Comparison of ENCODE assay signal across 8 cellular contexts in genomic region chr1:36384542-36385409, GRCh38. TPM values are rescaled to one million over a fixed set of nuclear protein-coding genes. Genes with fewer than 3 reads are reported as not detected.
A peak's percentile ranks its signal among the peaks of the same experiment; 100 is the strongest.
DNase-seq lines count a peak whose midpoint lies in the region; ATAC-seq, FAIRE-seq and TF ChIP-seq lines count a peak whose summit lies in the region.

No MANE protein-coding gene starts in this region.

- FAIRE-seq in astrocyte (lab: Jason Lieb, UNC) = no peak

- H2AFZ ChIP-seq in astrocyte (ENCODE audit: low read depth, low read length) = peak overlapping the region; percentile 48
- no peak overlapping the region for H2AFZ ChIP-seq in hepatocyte

- WGBS in hepatocyte (ENCODE audit: low lambda C conversion rate, missing lambda C conversion rate) = 3% methylated on average over 25 of the region's 25 CpGs
- WGBS in psoas muscle, 3 donors = 2 to 4% (median 3%) methylated on average over 25 of the region's 25 CpGs

- peak overlapping the region; percentile 90 for H3K4me3 Mint-ChIP-seq in astrocyte (ENCODE audit: unreplicated experiment)

- H3K36me3 ChIP-seq in HUES48 (ENCODE audit: control insufficient read depth, insufficient read depth, low read length) (0 out of 2 replicates have a peak, but pooled peaks cover 4% of the 10 kb centered on the region), astrocyte (ENCODE audit: insufficient read depth, low read length) (no peaks in the 10 kb centered on the region), hepatocyte (replicated peaks; ENCODE audit: insufficient read depth, low read depth) (no peaks in the 10 kb centered on the region), psoas muscle (ENCODE audit: insufficient read depth in 1 of 2, low read depth in 1 of 2) (peaks cover 0 to 7% of the 10 kb centered on the region in 2 donors)

- peak in 1 of 4 donors; percentile 19 for ATAC-seq in psoas muscle
- ATAC-seq in GM21526 (IDR thresholded peaks at IDR 0.05; ENCODE audit: low FRiP score, unreplicated experiment) = no peak
- no peak for ATAC-seq in GM18502 (IDR thresholded peaks at IDR 0.05; ENCODE audit: poor library complexity, unreplicated experiment)

- peaks cover 40% of the 10 kb centered on the region for H3K4me1 Mint-ChIP-seq in astrocyte (ENCODE audit: low read depth, unreplicated experiment)

- peaks cover 4% of the 10 kb centered on the region for H3K36me3 Mint-ChIP-seq in astrocyte (ENCODE audit: low read depth, unreplicated experiment)

- intact Hi-C loops in psoas muscle (cut with DNase I) = loop anchor here in 1 of 2 donors (10.0 kb wide), 1 partner anchor 230 kb away; the partner anchor contains the start of gene MAP7D1

- H3K27ac Mint-ChIP-seq in astrocyte (ENCODE audit: unreplicated experiment) = peak overlapping the region; percentile 83

- TF ChIP-seq CTCF in astrocyte (IDR thresholded peaks at IDR 0.05; ENCODE audit: insufficient read depth, low read depth, low read length) (no peak), hepatocyte (IDR thresholded peaks at IDR 0.05; ENCODE audit: poor library complexity) (no peak), psoas muscle (IDR thresholded peaks at IDR 0.05) (no peak)

- H3K9ac ChIP-seq in HUES48 (ENCODE audit: low read depth, low read length) = peak overlapping the region; percentile 59; the same call in 1 of the 2 replicates
- peak overlapping the region; percentile 97 for H3K9ac ChIP-seq in astrocyte (ENCODE audit: low read length)

- H3K27me3 ChIP-seq in HUES48 (ENCODE audit: control insufficient read depth, insufficient read depth, low read length) (no peaks in the 10 kb centered on the region), astrocyte (ENCODE audit: insufficient read depth, low read length) (no peaks in the 10 kb centered on the region), hepatocyte (no peaks in the 10 kb centered on the region), psoas muscle (ENCODE audit: insufficient read depth in 3 of 3, low read length in 2 of 3) (no peaks in the 10 kb centered on the region)

- H3K9me3 Mint-ChIP-seq in astrocyte (ENCODE audit: unreplicated experiment) = no peaks in the 10 kb centered on the region

- H3K79me2 ChIP-seq in astrocyte (ENCODE audit: insufficient read depth, low read length) = peaks cover 58% of the 10 kb centered on the region
- H3K79me2 ChIP-seq in hepatocyte = peaks cover 56% of the 10 kb centered on the region

- H3K4me3 ChIP-seq in HUES48 (ENCODE audit: low read depth, low read length) = peak overlapping the region; percentile 88
- H3K4me3 ChIP-seq in astrocyte (ENCODE audit: insufficient read depth, low read depth, low read length) = peak overlapping the region; percentile 96
- peak overlapping the region; percentile 63 for H3K4me3 ChIP-seq in hepatocyte
- peak overlapping the region; percentile 94 for H3K4me3 ChIP-seq in psoas muscle

- H3K4me2 ChIP-seq in astrocyte (ENCODE audit: low read length) = peak overlapping the region; percentile 97
- H3K4me2 ChIP-seq in hepatocyte = peak overlapping the region; percentile 86

- H3K4me1 ChIP-seq in HUES48 (ENCODE audit: control insufficient read depth, insufficient read depth, low read length) = peaks cover 19% of the 10 kb centered on the region
- peaks cover 28% of the 10 kb centered on the region for H3K4me1 ChIP-seq in astrocyte (ENCODE audit: insufficient read depth, low read length)
- H3K4me1 ChIP-seq in hepatocyte (ENCODE audit: insufficient read depth) = peaks cover 24% of the 10 kb centered on the region
- H3K4me1 ChIP-seq in psoas muscle = peaks cover 78% of the 10 kb centered on the region

- H3K27ac ChIP-seq in HUES48 (ENCODE audit: low read depth, low read length) (peak overlapping the region; percentile 91), astrocyte (ENCODE audit: low read depth, low read length) (peak overlapping the region; percentile 85), hepatocyte (peak overlapping the region; percentile 97), psoas muscle (peak overlapping the region; percentile 92)

- H4K20me1 ChIP-seq in astrocyte (ENCODE audit: insufficient read depth, low read length) (peaks cover 55% of the 10 kb centered on the region), hepatocyte (ENCODE audit: insufficient read depth, poor library complexity, severe bottlenecking) (peaks cover 48% of the 10 kb centered on the region)

- no peaks in the 10 kb centered on the region for H3K9me3 ChIP-seq in HUES48 (ENCODE audit: control insufficient read depth, insufficient read depth, low read length)
- no peaks in the 10 kb centered on the region for H3K9me3 ChIP-seq in astrocyte (ENCODE audit: insufficient read depth, low read depth, low read length)
- no peaks in the 10 kb centered on the region for H3K9me3 ChIP-seq in hepatocyte (ENCODE audit: low read depth)
- H3K9me3 ChIP-seq in psoas muscle = no peaks in the 10 kb centered on the region

- peak; percentile 57 for DNase-seq in COR-L47 (lab: John Stamatoyannopoulos, UW)
- peak; percentile 65 for DNase-seq in RKO (ENCODE audit: low spot score)
- no peak for DNase-seq in astrocyte (ENCODE audit: low read depth)
- peak; percentile 87 for DNase-seq in hepatocyte (ENCODE audit: low spot score)
- DNase-seq in psoas muscle = peak; percentile 53 to 83

- H3K27me3 Mint-ChIP-seq in astrocyte (ENCODE audit: low read depth, unreplicated experiment) = no peaks in the 10 kb centered on the region

- no peaks in the 10 kb centered on the region for H3K9me2 ChIP-seq in hepatocyte (replicated peaks; ENCODE audit: insufficient read depth)

RNA-seq across cellular contexts. Expression of gene STK40, which starts 0.9 kb away (rescaled TPM):
- total RNA-seq in astrocyte (69.6 and 71.1 TPM in 2 replicates), hepatocyte (28.2 and 30.7 TPM in 2 replicates), psoas muscle (100 to 1,000 TPM in 3 of 4 donors, 10 to 100 TPM in 1; 84.4 to 218 (median 145) TPM)
- polyA plus RNA-seq in hepatocyte (48.4 and 56.3 TPM in 2 replicates), psoas muscle (100 to 1,000 TPM in 2 of 3 donors, 10 to 100 TPM in 1; 93.0 to 312 (median 182) TPM)

RNA-seq across cellular contexts. Expression of gene LSM10, which starts 12.9 kb away (rescaled TPM):
- total RNA-seq in astrocyte = 48.9 and 53.5 TPM in 2 replicates
- total RNA-seq in hepatocyte = 9.4 and 10.4 TPM in 2 replicates
- 54.6 and 63.9 TPM in 2 replicates for polyA plus RNA-seq in hepatocyte
- 100 to 1,000 TPM in 1 of 4 donors, 10 to 100 TPM in 3; 80.3 to 102 (median 95.6) TPM for total RNA-seq in psoas muscle
- 100 to 1,000 TPM; 134 to 246 (median 156) TPM for polyA plus RNA-seq in psoas muscle
